Comparison of ENCODE assay signal across 18 cellular contexts in the genomic region with DNA sequence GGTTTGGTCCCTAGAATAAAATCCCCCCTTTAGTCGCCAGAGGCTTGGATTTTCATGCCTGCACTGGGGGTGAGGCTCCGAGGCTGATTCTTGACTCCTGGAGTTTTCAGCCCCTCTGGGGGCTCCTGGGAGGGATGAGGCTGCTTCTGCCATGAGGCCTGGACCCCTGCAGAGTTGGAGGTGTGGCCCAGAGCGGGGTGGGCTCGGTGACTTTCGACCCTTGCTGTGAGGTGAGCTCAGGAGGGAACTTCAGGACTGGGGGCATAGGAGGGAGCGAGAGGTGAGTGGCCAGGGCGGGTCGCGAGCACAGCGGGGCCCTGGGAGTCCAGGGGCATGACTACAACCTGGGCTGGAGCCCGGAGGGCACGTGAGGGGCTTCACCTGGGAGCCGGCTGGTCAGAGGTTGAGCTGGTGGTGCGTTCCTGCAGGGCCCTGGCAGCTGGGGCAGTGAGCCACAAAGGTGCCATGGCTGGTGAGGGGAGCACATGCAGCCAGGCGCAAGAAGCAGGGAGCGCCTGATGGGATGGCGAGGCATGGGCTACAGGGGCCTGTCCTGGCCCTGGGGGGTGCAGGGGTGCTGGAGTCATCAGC.
"Had no signal": no experiment of that assay in that cellular context is flagged by ENCODE, and none has a peak within 500 bp of the region (broad histone marks: within the 10 kb centered on the region; RNA-seq: fewer than 3 reads in every experiment).

No MANE protein-coding gene starts in this region.

- H3K27ac ChIP-seq: prostate gland, skin epidermis, stomach, suprapubic skin, tibial nerve had no signal

- H3K4me3 Mint-ChIP-seq: dendritic cell treated with granulocyte-macrophage colony-stimulating factor and Interleukin-4, amounts not matched to agents 40 ng/mL and 50 ng/mL, for 4 days; neural crest cell; stimulated activated effector memory CD8-positive, alpha-beta T cell treated with anti-CD3 and anti-CD28 coated beads, Interleukin-12 subunit alpha, Interleukin-12 subunit beta, amount 100 ng/mL, for 72 hours; WTC11 had no signal

- ATAC-seq: mucosa of descending colon; stimulated activated effector memory CD8-positive, alpha-beta T cell treated with anti-CD3 and anti-CD28 coated beads, Interleukin-12 subunit alpha, Interleukin-12 subunit beta, amount 100 ng/mL, for 72 hours; WTC11 had no signal

- H3K27me3 Mint-ChIP-seq: dendritic cell treated with granulocyte-macrophage colony-stimulating factor and Interleukin-4, amounts not matched to agents 40 ng/mL and 50 ng/mL, for 4 days had no signal

- H3K27me3 ChIP-seq: tibial nerve had no signal

- H3K36me3 ChIP-seq: prostate gland, stomach, suprapubic skin, tibial nerve had no signal

- H3K36me3 Mint-ChIP-seq: stimulated activated effector memory CD8-positive, alpha-beta T cell treated with anti-CD3 and anti-CD28 coated beads, Interleukin-12 subunit alpha, Interleukin-12 subunit beta, amount 100 ng/mL, for 72 hours had no signal

- H3K9me3 ChIP-seq: mucosa of descending colon, prostate gland, suprapubic skin had no signal

- DNase-seq: activated CD4-positive, alpha-beta T cell treated with anti-CD3 and anti-CD28 coated beads, Interleukin-2, amount 50 U/mL, for 4 hours; activated naive CD4-positive, alpha-beta T cell treated with Interleukin-2 at 50 U/mL for 16 hours; activated T-cell treated with anti-CD3 and anti-CD28 coated beads, Interleukin-2, amount 50 U/mL, for 48 hours; amygdala; effector CD4-positive, alpha-beta T cell; mesendoderm; stimulated activated CD4-positive, alpha-beta T cell treated with anti-CD3 and anti-CD28 coated beads, Interleukin-2, amount 100 ng/mL, for 24 hours; stomach; T-helper 9 cell had no signal

- H3K4me3 ChIP-seq: mucosa of descending colon, prostate gland, skin epidermis, stomach, suprapubic skin, tibial nerve had no signal

- H3K27ac Mint-ChIP-seq: dendritic cell treated with granulocyte-macrophage colony-stimulating factor and Interleukin-4, amounts not matched to agents 40 ng/mL and 50 ng/mL, for 4 days; stimulated activated effector memory CD8-positive, alpha-beta T cell treated with anti-CD3 and anti-CD28 coated beads, Interleukin-12 subunit alpha, Interleukin-12 subunit beta, amount 100 ng/mL, for 72 hours; WTC11 had no signal

- H3K4me1 ChIP-seq: prostate gland, stomach, suprapubic skin, tibial nerve had no signal

- H3K9me3 Mint-ChIP-seq: stimulated activated effector memory CD8-positive, alpha-beta T cell treated with anti-CD3 and anti-CD28 coated beads, Interleukin-12 subunit alpha, Interleukin-12 subunit beta, amount 100 ng/mL, for 72 hours had no signal

- H3K4me1 Mint-ChIP-seq: neural crest cell, WTC11 had no signal
